Comparison of ENCODE assay signal across 31 cellular contexts in the genomic region with DNA sequence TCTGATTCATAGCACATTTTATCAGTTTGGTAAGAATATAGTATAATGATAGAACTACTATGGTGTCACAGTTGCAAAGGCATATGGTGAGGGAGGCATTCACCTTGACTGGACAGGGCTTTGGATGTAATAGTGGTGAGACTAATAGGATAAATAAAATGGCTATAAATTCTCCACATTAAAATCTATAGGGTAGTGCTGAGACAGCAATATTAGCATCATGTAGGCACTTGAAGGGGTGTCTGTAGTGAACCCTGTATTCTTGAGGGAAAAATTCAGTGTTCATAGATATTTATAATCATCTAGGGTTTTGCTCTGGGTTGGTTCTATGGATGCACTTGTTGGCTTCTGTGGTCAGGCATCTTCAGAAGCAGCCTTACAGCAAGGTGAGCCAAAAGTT.
"Had no signal": no experiment of that assay in that cellular context is flagged by ENCODE, and none has a peak within 500 bp of the region (broad histone marks: within the 10 kb centered on the region; RNA-seq: fewer than 3 reads in every experiment).

No MANE protein-coding gene starts in this region.

- H3K4me1 ChIP-seq: neural progenitor cell, psoas muscle, spleen, suprapubic skin, testis, tibial artery, transverse colon, upper lobe of right lung, vagina had no signal

- H3K4me1 Mint-ChIP-seq: natural killer cell; nephron; neural progenitor cell; stimulated activated memory B cell treated with anti-CD40 and anti-IgM and Interleukin-4, amounts not matched to agents 10 μg/mL and 1 μg/mL and 100 μg/mL, for 72 hours; stimulated activated naive CD8-positive, alpha-beta T cell treated with anti-CD3 and anti-CD28 coated beads, Interleukin-15, amount 100 ng/mL, for 72 hours had no signal

- H3K27ac ChIP-seq: neural progenitor cell, ovary, parathyroid adenoma, psoas muscle, skin epidermis, spleen, suprapubic skin, testis, tibial artery, transverse colon, upper lobe of right lung, vagina had no signal

- H3K27me3 ChIP-seq: neural progenitor cell, ovary, suprapubic skin, testis, tibial artery, transverse colon, vagina had no signal

- H3K4me3 Mint-ChIP-seq: natural killer cell; nephron; neural progenitor cell; stimulated activated memory B cell treated with anti-CD40 and anti-IgM and Interleukin-4, amounts not matched to agents 10 μg/mL and 1 μg/mL and 100 μg/mL, for 72 hours; stimulated activated naive CD8-positive, alpha-beta T cell treated with anti-CD3 and anti-CD28 coated beads, Interleukin-15, amount 100 ng/mL, for 72 hours; type B pancreatic cell had no signal

- DNase-seq: natural killer cell; occipital lobe; ovary; posterior cingulate gyrus; psoas muscle; right cardiac atrium; spleen; stimulated activated CD4-positive, alpha-beta T cell treated with anti-CD3 and anti-CD28 coated beads, Interleukin-12 subunit alpha, Interleukin-12 subunit beta, amount 100 ng/mL, for 4 hours; stimulated activated CD4-positive, alpha-beta T cell treated with anti-CD3 and anti-CD28 coated beads, Interleukin-1b, Interleukin-23, amount 100 ng/mL, for 48 hours; stimulated activated CD4-positive, alpha-beta T cell treated with anti-CD3 and anti-CD28 coated beads, Interleukin-4, amount 100 ng/mL, for 1 hour; stimulated activated CD4-positive, alpha-beta T cell treated with anti-CD3 and anti-CD28 coated beads, Interleukin-4, amount 100 ng/mL, for 4 hours; stimulated activated CD8-positive, alpha-beta memory T cell treated with anti-CD3 and anti-CD28 coated beads, Interleukin-4, amount 100 ng/mL, for 48 hours; stimulated activated naive CD4-positive, alpha-beta T cell; stimulated activated naive CD8-positive, alpha-beta T cell treated with anti-CD3 and anti-CD28 coated beads, Interleukin-15, amount 100 ng/mL, for 72 hours; stimulated activated naive CD8-positive, alpha-beta T cell treated with anti-CD3 and anti-CD28 coated beads, Interleukin-15, Interleukin-2, amounts not matched to agents 100 U/mL and 50 U/mL, for 24 hours; substantia nigra; testis; tibial artery; transverse colon; upper lobe of right lung had no signal

- H3K36me3 Mint-ChIP-seq: neural progenitor cell; stimulated activated memory B cell treated with anti-CD40 and anti-IgM and Interleukin-4, amounts not matched to agents 10 μg/mL and 1 μg/mL and 100 μg/mL, for 72 hours; type B pancreatic cell had no signal

- H3K9ac ChIP-seq: neural progenitor cell, parathyroid adenoma had no signal

- H3K9me3 ChIP-seq: ovary, suprapubic skin, testis, tibial artery, transverse colon, upper lobe of right lung, vagina had no signal

- H3K4me2 ChIP-seq: neural progenitor cell, smooth muscle cell had no signal

- H3K36me3 ChIP-seq: neural progenitor cell, ovary, spleen, suprapubic skin, tibial artery, transverse colon, upper lobe of right lung, vagina had no signal

- H3K4me3 ChIP-seq: neural progenitor cell, ovary, psoas muscle, skin epidermis, smooth muscle cell, spleen, suprapubic skin, testis, tibial artery, transverse colon, upper lobe of right lung, vagina had no signal

- ATAC-seq: natural killer cell; psoas muscle; right cardiac atrium; sciatic nerve; stimulated activated memory B cell treated with anti-CD40 and anti-IgM and Interleukin-4, amounts not matched to agents 10 μg/mL and 1 μg/mL and 100 μg/mL, for 72 hours; stimulated activated naive CD8-positive, alpha-beta T cell treated with anti-CD3 and anti-CD28 coated beads, Interleukin-15, amount 100 ng/mL, for 72 hours; stimulated activated naive CD8-positive, alpha-beta T cell treated with anti-CD3 and anti-CD28 coated beads, Interleukin-15, Interleukin-2, amounts not matched to agents 100 U/mL and 50 U/mL, for 24 hours; upper lobe of right lung had no signal

- H3K27me3 Mint-ChIP-seq: progenitor cell of endocrine pancreas, type B pancreatic cell had no signal

- H3K79me2 ChIP-seq: parathyroid adenoma had no signal

- H3K27ac Mint-ChIP-seq: natural killer cell; nephron; neural progenitor cell; progenitor cell of endocrine pancreas; stimulated activated memory B cell treated with anti-CD40 and anti-IgM and Interleukin-4, amounts not matched to agents 10 μg/mL and 1 μg/mL and 100 μg/mL, for 72 hours; stimulated activated naive CD8-positive, alpha-beta T cell treated with anti-CD3 and anti-CD28 coated beads, Interleukin-15, amount 100 ng/mL, for 72 hours; type B pancreatic cell had no signal

- H2AFZ ChIP-seq: neural progenitor cell had no signal
